Comparison of ENCODE assay signal across 17 cellular contexts in the genomic region with DNA sequence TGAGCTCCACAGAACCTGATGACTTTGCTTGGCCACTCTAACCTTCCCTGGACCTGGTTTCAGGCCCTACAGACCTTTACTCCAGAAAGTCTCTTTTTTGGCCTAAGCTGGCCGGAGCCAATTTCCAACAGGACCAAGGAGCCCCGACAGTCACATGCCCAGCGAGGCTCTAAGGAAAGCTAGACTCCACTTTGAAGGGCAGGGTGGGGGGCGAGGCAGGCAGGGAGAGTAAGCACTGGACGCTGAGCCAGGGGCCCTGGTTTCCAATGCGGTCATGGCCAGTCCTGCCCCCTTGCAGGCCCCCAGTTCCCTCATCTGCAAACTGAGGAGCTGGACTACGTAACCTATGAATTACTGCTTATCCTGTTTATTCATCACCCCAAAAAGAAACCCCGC.
"Had no signal": no experiment of that assay in that cellular context is flagged by ENCODE, and none has a peak within 500 bp of the region (broad histone marks: within the 10 kb centered on the region; RNA-seq: fewer than 3 reads in every experiment).

No MANE protein-coding gene starts in this region.

- H3K36me3 ChIP-seq: breast epithelium, neural progenitor cell, right lobe of liver, WERI-Rb-1 had no signal

- H3K4me3 ChIP-seq: breast epithelium, neural progenitor cell, psoas muscle, right lobe of liver had no signal

- DNase-seq: activated CD4-positive, alpha-beta T cell treated with anti-CD3 and anti-CD28 coated beads, Interleukin-2, amount 50 U/mL, for 4 hours; activated effector memory CD4-positive, alpha-beta T cell treated with anti-CD3 and anti-CD28 coated beads, Interleukin-2, amount 50 U/mL, for 16 hours; activated T-cell treated with anti-CD3 and anti-CD28 coated beads, Interleukin-2, amount 50 U/mL, for 72 hours; cerebellar nuclear complex; effector CD8-positive, alpha-beta T cell; naive B cell; stimulated activated CD4-positive, alpha-beta T cell treated with anti-CD3 and anti-CD28 coated beads, Interleukin-4, amount 100 ng/mL, for 4 hours; SW 1271; WERI-Rb-1 had no signal

- H3K27me3 ChIP-seq: breast epithelium, neural progenitor cell, right lobe of liver had no signal

- H3K27ac Mint-ChIP-seq: activated naive CD4-positive, alpha-beta T cell treated with anti-CD3 and anti-CD28 coated beads, Interleukin-2, amount 50 U/mL, for 24 hours; activated T-cell treated with anti-CD3 and anti-CD28 coated beads, Interleukin-2, amount 50 U/mL, for 72 hours; dendritic cell treated with granulocyte-macrophage colony-stimulating factor and Interleukin-4, amounts not matched to agents 40 ng/mL and 50 ng/mL, for 4 days; naive B cell; neural progenitor cell; stimulated activated memory B cell treated with anti-CD40 and anti-IgM and Interleukin-4, amounts not matched to agents 10 μg/mL and 1 μg/mL and 100 μg/mL, for 72 hours had no signal

- H3K27ac ChIP-seq: neural progenitor cell, psoas muscle, right lobe of liver, WERI-Rb-1 had no signal

- H3K4me1 Mint-ChIP-seq: activated naive CD4-positive, alpha-beta T cell treated with anti-CD3 and anti-CD28 coated beads, Interleukin-2, amount 50 U/mL, for 24 hours; naive B cell; stimulated activated memory B cell treated with anti-CD40 and anti-IgM and Interleukin-4, amounts not matched to agents 10 μg/mL and 1 μg/mL and 100 μg/mL, for 72 hours had no signal

- H3K27me3 Mint-ChIP-seq: activated naive CD4-positive, alpha-beta T cell treated with anti-CD3 and anti-CD28 coated beads, Interleukin-2, amount 50 U/mL, for 24 hours; dendritic cell treated with granulocyte-macrophage colony-stimulating factor and Interleukin-4, amounts not matched to agents 40 ng/mL and 50 ng/mL, for 4 days; naive B cell; stimulated activated memory B cell treated with anti-CD40 and anti-IgM and Interleukin-4, amounts not matched to agents 10 μg/mL and 1 μg/mL and 100 μg/mL, for 72 hours had no signal

- H3K4me1 ChIP-seq: neural progenitor cell, right lobe of liver had no signal

- H3K4me3 Mint-ChIP-seq: activated naive CD4-positive, alpha-beta T cell treated with anti-CD3 and anti-CD28 coated beads, Interleukin-2, amount 50 U/mL, for 24 hours; activated T-cell treated with anti-CD3 and anti-CD28 coated beads, Interleukin-2, amount 50 U/mL, for 72 hours; dendritic cell treated with granulocyte-macrophage colony-stimulating factor and Interleukin-4, amounts not matched to agents 40 ng/mL and 50 ng/mL, for 4 days; naive B cell; neural progenitor cell; stimulated activated memory B cell treated with anti-CD40 and anti-IgM and Interleukin-4, amounts not matched to agents 10 μg/mL and 1 μg/mL and 100 μg/mL, for 72 hours had no signal

- H3K9me3 ChIP-seq: breast epithelium, psoas muscle, right lobe of liver had no signal

- ATAC-seq: activated T-cell treated with anti-CD3 and anti-CD28 coated beads, Interleukin-2, amount 50 U/mL, for 72 hours; esophagus mucosa; psoas muscle had no signal

- H3K9me3 Mint-ChIP-seq: activated naive CD4-positive, alpha-beta T cell treated with anti-CD3 and anti-CD28 coated beads, Interleukin-2, amount 50 U/mL, for 24 hours; activated T-cell treated with anti-CD3 and anti-CD28 coated beads, Interleukin-2, amount 50 U/mL, for 72 hours; dendritic cell treated with granulocyte-macrophage colony-stimulating factor and Interleukin-4, amounts not matched to agents 40 ng/mL and 50 ng/mL, for 4 days; neural progenitor cell had no signal

- H3K36me3 Mint-ChIP-seq: activated naive CD4-positive, alpha-beta T cell treated with anti-CD3 and anti-CD28 coated beads, Interleukin-2, amount 50 U/mL, for 24 hours; naive B cell; neural progenitor cell; stimulated activated memory B cell treated with anti-CD40 and anti-IgM and Interleukin-4, amounts not matched to agents 10 μg/mL and 1 μg/mL and 100 μg/mL, for 72 hours had no signal
